In genomic region chr12:45050331-45050750, GRCh38 we compare ENCODE assay signal across 1 cellular context.
TF ChIP-seq lines count a peak whose summit lies in the region.

No MANE protein-coding gene starts in this region.

TF ChIP-seq in SK-N-SH, 30 proteins besides CTCF, POLR2A, EP300 and RAD21 (continued from another document):
- TF ChIP-seq REST (IDR thresholded peaks at IDR 0.05; ENCODE audit: low read depth, low read length) = no peak
- TF ChIP-seq FOSL2 (IDR thresholded peaks at IDR 0.05; ENCODE audit: borderline replicate concordance, low read depth) = no peak
- TF ChIP-seq TAF1 (IDR thresholded peaks at IDR 0.05; ENCODE audit: borderline replicate concordance, low read depth, low read length) = no peak
- TF ChIP-seq NFIC (IDR thresholded peaks at IDR 0.05; ENCODE audit: borderline replicate concordance) = no peak
- TF ChIP-seq TCF12 (IDR thresholded peaks at IDR 0.05) = no peak
- TF ChIP-seq SIN3A (IDR thresholded peaks at IDR 0.05; ENCODE audit: borderline replicate concordance, low read depth, low read length) = no peak
- TF ChIP-seq FOXM1 (IDR thresholded peaks at IDR 0.05; ENCODE audit: low read depth) = no peak
- no peak for TF ChIP-seq ELF1 (IDR thresholded peaks at IDR 0.05)
- no peak for TF ChIP-seq POLR2AphosphoS5 (IDR thresholded peaks at IDR 0.05; ENCODE audit: low read depth, low read length)
- TF ChIP-seq YY1 (IDR thresholded peaks at IDR 0.05; ENCODE audit: low read depth) = no peak
- TF ChIP-seq IRF3 (IDR thresholded peaks at IDR 0.05; ENCODE audit: low read depth, low read length) = no peak
- no peak for TF ChIP-seq RXRA (IDR thresholded peaks at IDR 0.05; ENCODE audit: borderline replicate concordance, low read depth)
- no peak for TF ChIP-seq NRF1 (IDR thresholded peaks at IDR 0.05; ENCODE audit: low read depth, low read length)
